ENCODE assay signal across 9 cellular contexts in genomic region chr20:59007758-59008511, GRCh38. TPM values are rescaled to one million over a fixed set of nuclear protein-coding genes. Genes with fewer than 3 reads are reported as not detected.
A peak's percentile ranks its signal among the peaks of the same experiment; 100 is the strongest.
DNase-seq lines count a peak whose midpoint lies in the region; ATAC-seq and TF ChIP-seq lines count a peak whose summit lies in the region.
"Had no signal": no experiment of that assay in that cellular context is flagged by ENCODE, and none has a peak within 500 bp of the region (broad histone marks: within the 10 kb centered on the region; RNA-seq: fewer than 3 reads in every experiment).

No MANE protein-coding gene starts in this region.

- POLR2A ChIA-PET in activated CD4-positive, alpha-beta T cell treated with anti-CD3 and anti-CD28 coated beads, Interleukin-2, amount 10 ng/mL, durations not matched to agents 7 days and 5 days (lab: Charles Lee), result no interaction called here

- no peak overlapping the region for H3K4me3 ChIP-seq in ovary

- CTCF ChIA-PET in activated CD4-positive, alpha-beta T cell treated with anti-CD3 and anti-CD28 coated beads, Interleukin-2, amount 10 ng/mL, durations not matched to agents 7 days and 5 days (lab: Charles Lee), result interaction anchor here (1.1 to 1.6 kb wide), 2 partner anchors 11 to 24 kb away, joined by 3 to 7 read pairs; partner anchors contain the start of gene TUBB1

- no peaks in the 10 kb centered on the region for H3K9me3 Mint-ChIP-seq in activated CD4-positive, alpha-beta T cell treated with anti-CD3 and anti-CD28 coated beads, Interleukin-2, amount 10 ng/mL, durations not matched to agents 7 days and 5 days
- H3K9me3 Mint-ChIP-seq: activated naive CD4-positive, alpha-beta T cell treated with anti-CD3 and anti-CD28 coated beads, Interleukin-2, amount 50 U/mL, for 72 hours had no signal

- intact Hi-C loops in ovary (cut with DNase I), result loop anchor here in 1 of 4 donors (10.0 kb wide), 1 partner anchor 113 kb away; no protein-coding TSS in a partner anchor

- peak overlapping the region; percentile 71 for H3K4me3 Mint-ChIP-seq in activated CD4-positive, alpha-beta T cell treated with anti-CD3 and anti-CD28 coated beads, Interleukin-2, amount 10 ng/mL, durations not matched to agents 7 days and 5 days

- no peaks in the 10 kb centered on the region for H3K36me3 ChIP-seq in ovary

- TF ChIP-seq CTCF in ovary (IDR thresholded peaks at IDR 0.05), result no peak

- no peak for TF ChIP-seq POLR2A in ovary (IDR thresholded peaks at IDR 0.05)

- H3K27me3 Mint-ChIP-seq in activated CD4-positive, alpha-beta T cell treated with anti-CD3 and anti-CD28 coated beads, Interleukin-2, amount 10 ng/mL, durations not matched to agents 7 days and 5 days, result no peaks in the 10 kb centered on the region

- H3K27ac ChIP-seq in ovary, result no peak overlapping the region

- H3K27ac Mint-ChIP-seq in activated CD4-positive, alpha-beta T cell treated with anti-CD3 and anti-CD28 coated beads, Interleukin-2, amount 10 ng/mL, durations not matched to agents 7 days and 5 days, result peak overlapping the region; percentile 41

- no peaks in the 10 kb centered on the region for H3K9me3 ChIP-seq in ovary

- peaks cover 10% of the 10 kb centered on the region for H3K4me1 ChIP-seq in ovary (ENCODE audit: insufficient read depth)

- H3K27me3 ChIP-seq in ovary, result no peaks in the 10 kb centered on the region

- 89 to 94% (median 91%) methylated on average over 20 of the region's 20 CpGs for WGBS in ovary, 3 donors

- H3K36me3 Mint-ChIP-seq in activated CD4-positive, alpha-beta T cell treated with anti-CD3 and anti-CD28 coated beads, Interleukin-2, amount 10 ng/mL, durations not matched to agents 7 days and 5 days (ENCODE audit: low read depth), result peaks cover 10% of the 10 kb centered on the region

- no peak for DNase-seq in activated CD4-positive, alpha-beta T cell treated with anti-CD3 and anti-CD28 coated beads, Interleukin-2, amount 10 ng/mL, durations not matched to agents 7 days and 5 days
- no peak for DNase-seq in activated CD4-positive, alpha-beta T cell treated with anti-CD3 and anti-CD28 coated beads, Interleukin-2, amount 50 U/mL, for 1 hour
- DNase-seq in SIG-M5 treated with dmso at 0.1 percent for 504 hours (lab: John Stamatoyannopoulos, UW; ENCODE audit: unreplicated experiment) (peak; percentile 97), glomerular visceral epithelial cell (ENCODE audit: extremely low spot score) (peak; percentile 94), retina (peak; percentile 22), DMS79 (lab: John Stamatoyannopoulos, UW) (no peak), ovary (no peak)

- no peak for TF ChIP-seq EP300 in ovary (IDR thresholded peaks at IDR 0.05)

- peak; percentile 30 for ATAC-seq in HG02943 (IDR thresholded peaks at IDR 0.05; ENCODE audit: low read depth, unreplicated experiment)

- peaks cover 56% of the 10 kb centered on the region for H3K4me1 Mint-ChIP-seq in activated CD4-positive, alpha-beta T cell treated with anti-CD3 and anti-CD28 coated beads, Interleukin-2, amount 10 ng/mL, durations not matched to agents 7 days and 5 days

RNA-seq across cellular contexts. Expression of gene CTSZ, which starts 0.9 kb away (rescaled TPM):
- total RNA-seq in activated CD4-positive, alpha-beta T cell treated with anti-CD3 and anti-CD28 coated beads, Interleukin-2, amount 10 ng/mL, durations not matched to agents 7 days and 5 days, result 10 to 100 TPM; 48.2 to 53.3 TPM
- total RNA-seq in ovary, result 100 to 1,000 TPM in 1 of 7 donors, 10 to 100 TPM in 6; 36.7 to 117 (median 76.8) TPM
- 100 to 1,000 TPM in 1 of 2 donors, 10 to 100 TPM in 1; 88.8 to 301 TPM for polyA plus RNA-seq in ovary

RNA-seq across cellular contexts. Expression of gene TUBB1, which starts 11.3 kb away (rescaled TPM):
- total RNA-seq in activated CD4-positive, alpha-beta T cell treated with anti-CD3 and anti-CD28 coated beads, Interleukin-2, amount 10 ng/mL, durations not matched to agents 7 days and 5 days, result not detected
- total RNA-seq in ovary, result under 1 TPM in 5 of 7 donors, not detected in 2; 0.10 to 0.15 (median 0.12) TPM
- polyA plus RNA-seq in ovary, result under 1 TPM; 0.02 to 0.17 TPM

RNA-seq across cellular contexts. Expression of gene ATP5F1E, which starts 24.2 kb away (rescaled TPM):
- total RNA-seq in activated CD4-positive, alpha-beta T cell treated with anti-CD3 and anti-CD28 coated beads, Interleukin-2, amount 10 ng/mL, durations not matched to agents 7 days and 5 days, result 100 to 1,000 TPM in 1 of 2 experiments, 10 to 100 TPM in 1; 98.1 to 101 TPM
- 10 to 100 TPM; 23.2 to 50.4 (median 45.4) TPM for total RNA-seq in ovary
- 10 to 100 TPM; 28.1 to 73.1 TPM for polyA plus RNA-seq in ovary

RNA-seq across cellular contexts. Expression of gene NELFCD, which starts 26.9 kb away (rescaled TPM):
- 10 to 100 TPM; 90.1 to 98.2 TPM for total RNA-seq in activated CD4-positive, alpha-beta T cell treated with anti-CD3 and anti-CD28 coated beads, Interleukin-2, amount 10 ng/mL, durations not matched to agents 7 days and 5 days
- total RNA-seq in ovary, result 10 to 100 TPM; 36.7 to 67.8 (median 59.4) TPM
- 10 to 100 TPM; 44.1 to 74.9 TPM for polyA plus RNA-seq in ovary

RNA-seq across cellular contexts. Expression of gene PRELID3B, which starts 34.7 kb away (rescaled TPM):
- total RNA-seq in activated CD4-positive, alpha-beta T cell treated with anti-CD3 and anti-CD28 coated beads, Interleukin-2, amount 10 ng/mL, durations not matched to agents 7 days and 5 days, result 10 to 100 TPM; 66.4 to 82.5 TPM
- total RNA-seq in ovary, result 10 to 100 TPM; 21.9 to 40.8 (median 31.4) TPM
- 10 to 100 TPM; 16.8 to 25.1 TPM for polyA plus RNA-seq in ovary

Comparison
In these comparisons a context has a peak if more than half of its experiments do, and no peak if none do; other contexts are left out.
1. DNase-seq: peak in SIG-M5 treated with dmso at 0.1 percent for 504 hours (single experiment), glomerular visceral epithelial cell (single experiment) and retina (single experiment); none in activated CD4-positive, alpha-beta T cell treated with anti-CD3 and anti-CD28 coated beads, Interleukin-2, amount 10 ng/mL, durations not matched to agents 7 days and 5 days (single experiment), activated CD4-positive, alpha-beta T cell treated with anti-CD3 and anti-CD28 coated beads, Interleukin-2, amount 50 U/mL, for 1 hour (single experiment), DMS79 (single experiment) and ovary (0 of 5).